1 cellular context compared by ENCODE assay signal in genomic region chr6:85404016-85404496, GRCh38.
TF ChIP-seq lines count a peak whose summit lies in the region.

No MANE protein-coding gene starts in this region.

TF ChIP-seq in GM12878, 131 proteins besides CTCF, POLR2A, EP300 and RAD21:
- 0 out of 2 replicates have a peak, but pooled peaks have one; percentile 23 for TF ChIP-seq ZNF687 (IDR thresholded peaks at IDR 0.05)
